ENCODE assay signal across 1 cellular context in the genomic region with DNA sequence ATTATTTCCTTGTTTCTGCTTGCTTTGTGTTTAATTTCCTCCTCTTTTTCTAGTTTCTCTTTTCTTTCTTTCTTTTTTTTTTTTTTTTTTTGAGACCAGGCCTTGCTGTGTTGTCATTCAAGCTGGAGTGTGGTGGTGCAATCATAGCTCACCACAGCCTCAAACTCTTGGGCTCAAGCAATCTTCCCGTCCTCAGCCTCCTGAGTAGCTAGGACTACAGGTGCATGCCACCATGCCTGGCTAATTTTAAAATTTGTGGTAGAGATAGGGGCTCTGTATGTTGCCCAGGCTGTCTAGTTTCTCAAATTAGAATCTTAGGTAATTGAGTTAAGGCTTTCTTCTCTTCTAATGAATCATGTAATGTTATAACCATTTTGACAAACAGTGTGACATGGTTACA.
TF ChIP-seq lines count a peak whose summit lies in the region.

No MANE protein-coding gene starts in this region.

TF ChIP-seq in GM23338, 12 proteins besides CTCF, POLR2A, EP300 and RAD21 (continued from another document):
- TF ChIP-seq, protein P1, sequence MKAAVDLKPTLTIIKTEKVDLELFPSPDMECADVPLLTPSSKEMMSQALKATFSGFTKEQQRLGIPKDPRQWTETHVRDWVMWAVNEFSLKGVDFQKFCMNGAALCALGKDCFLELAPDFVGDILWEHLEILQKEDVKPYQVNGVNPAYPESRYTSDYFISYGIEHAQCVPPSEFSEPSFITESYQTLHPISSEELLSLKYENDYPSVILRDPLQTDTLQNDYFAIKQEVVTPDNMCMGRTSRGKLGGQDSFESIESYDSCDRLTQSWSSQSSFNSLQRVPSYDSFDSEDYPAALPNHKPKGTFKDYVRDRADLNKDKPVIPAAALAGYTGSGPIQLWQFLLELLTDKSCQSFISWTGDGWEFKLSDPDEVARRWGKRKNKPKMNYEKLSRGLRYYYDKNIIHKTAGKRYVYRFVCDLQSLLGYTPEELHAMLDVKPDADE (IDR thresholded peaks at IDR 0.05), result no peak
- TF ChIP-seq POLR2AphosphoS5 (IDR thresholded peaks at IDR 0.05; ENCODE audit: low read depth) (no peak), ZNF114 (CRISPR knock-in tag; IDR thresholded peaks at IDR 0.05) (no peak), JUNB (IDR thresholded peaks at IDR 0.05; ENCODE audit: unreplicated experiment) (no peak), NANOG (IDR thresholded peaks at IDR 0.05; ENCODE audit: borderline replicate concordance) (no peak), EZH2phosphoT487 (IDR thresholded peaks at IDR 0.05; ENCODE audit: unreplicated experiment) (no peak), CREB1 (CRISPR knock-in tag; IDR thresholded peaks at IDR 0.05; ENCODE audit: low read depth) (no peak), ZNF331 (CRISPR knock-in tag; IDR thresholded peaks at IDR 0.05; ENCODE audit: low read depth) (no peak)
- TF ChIP-seq, protein P2, sequence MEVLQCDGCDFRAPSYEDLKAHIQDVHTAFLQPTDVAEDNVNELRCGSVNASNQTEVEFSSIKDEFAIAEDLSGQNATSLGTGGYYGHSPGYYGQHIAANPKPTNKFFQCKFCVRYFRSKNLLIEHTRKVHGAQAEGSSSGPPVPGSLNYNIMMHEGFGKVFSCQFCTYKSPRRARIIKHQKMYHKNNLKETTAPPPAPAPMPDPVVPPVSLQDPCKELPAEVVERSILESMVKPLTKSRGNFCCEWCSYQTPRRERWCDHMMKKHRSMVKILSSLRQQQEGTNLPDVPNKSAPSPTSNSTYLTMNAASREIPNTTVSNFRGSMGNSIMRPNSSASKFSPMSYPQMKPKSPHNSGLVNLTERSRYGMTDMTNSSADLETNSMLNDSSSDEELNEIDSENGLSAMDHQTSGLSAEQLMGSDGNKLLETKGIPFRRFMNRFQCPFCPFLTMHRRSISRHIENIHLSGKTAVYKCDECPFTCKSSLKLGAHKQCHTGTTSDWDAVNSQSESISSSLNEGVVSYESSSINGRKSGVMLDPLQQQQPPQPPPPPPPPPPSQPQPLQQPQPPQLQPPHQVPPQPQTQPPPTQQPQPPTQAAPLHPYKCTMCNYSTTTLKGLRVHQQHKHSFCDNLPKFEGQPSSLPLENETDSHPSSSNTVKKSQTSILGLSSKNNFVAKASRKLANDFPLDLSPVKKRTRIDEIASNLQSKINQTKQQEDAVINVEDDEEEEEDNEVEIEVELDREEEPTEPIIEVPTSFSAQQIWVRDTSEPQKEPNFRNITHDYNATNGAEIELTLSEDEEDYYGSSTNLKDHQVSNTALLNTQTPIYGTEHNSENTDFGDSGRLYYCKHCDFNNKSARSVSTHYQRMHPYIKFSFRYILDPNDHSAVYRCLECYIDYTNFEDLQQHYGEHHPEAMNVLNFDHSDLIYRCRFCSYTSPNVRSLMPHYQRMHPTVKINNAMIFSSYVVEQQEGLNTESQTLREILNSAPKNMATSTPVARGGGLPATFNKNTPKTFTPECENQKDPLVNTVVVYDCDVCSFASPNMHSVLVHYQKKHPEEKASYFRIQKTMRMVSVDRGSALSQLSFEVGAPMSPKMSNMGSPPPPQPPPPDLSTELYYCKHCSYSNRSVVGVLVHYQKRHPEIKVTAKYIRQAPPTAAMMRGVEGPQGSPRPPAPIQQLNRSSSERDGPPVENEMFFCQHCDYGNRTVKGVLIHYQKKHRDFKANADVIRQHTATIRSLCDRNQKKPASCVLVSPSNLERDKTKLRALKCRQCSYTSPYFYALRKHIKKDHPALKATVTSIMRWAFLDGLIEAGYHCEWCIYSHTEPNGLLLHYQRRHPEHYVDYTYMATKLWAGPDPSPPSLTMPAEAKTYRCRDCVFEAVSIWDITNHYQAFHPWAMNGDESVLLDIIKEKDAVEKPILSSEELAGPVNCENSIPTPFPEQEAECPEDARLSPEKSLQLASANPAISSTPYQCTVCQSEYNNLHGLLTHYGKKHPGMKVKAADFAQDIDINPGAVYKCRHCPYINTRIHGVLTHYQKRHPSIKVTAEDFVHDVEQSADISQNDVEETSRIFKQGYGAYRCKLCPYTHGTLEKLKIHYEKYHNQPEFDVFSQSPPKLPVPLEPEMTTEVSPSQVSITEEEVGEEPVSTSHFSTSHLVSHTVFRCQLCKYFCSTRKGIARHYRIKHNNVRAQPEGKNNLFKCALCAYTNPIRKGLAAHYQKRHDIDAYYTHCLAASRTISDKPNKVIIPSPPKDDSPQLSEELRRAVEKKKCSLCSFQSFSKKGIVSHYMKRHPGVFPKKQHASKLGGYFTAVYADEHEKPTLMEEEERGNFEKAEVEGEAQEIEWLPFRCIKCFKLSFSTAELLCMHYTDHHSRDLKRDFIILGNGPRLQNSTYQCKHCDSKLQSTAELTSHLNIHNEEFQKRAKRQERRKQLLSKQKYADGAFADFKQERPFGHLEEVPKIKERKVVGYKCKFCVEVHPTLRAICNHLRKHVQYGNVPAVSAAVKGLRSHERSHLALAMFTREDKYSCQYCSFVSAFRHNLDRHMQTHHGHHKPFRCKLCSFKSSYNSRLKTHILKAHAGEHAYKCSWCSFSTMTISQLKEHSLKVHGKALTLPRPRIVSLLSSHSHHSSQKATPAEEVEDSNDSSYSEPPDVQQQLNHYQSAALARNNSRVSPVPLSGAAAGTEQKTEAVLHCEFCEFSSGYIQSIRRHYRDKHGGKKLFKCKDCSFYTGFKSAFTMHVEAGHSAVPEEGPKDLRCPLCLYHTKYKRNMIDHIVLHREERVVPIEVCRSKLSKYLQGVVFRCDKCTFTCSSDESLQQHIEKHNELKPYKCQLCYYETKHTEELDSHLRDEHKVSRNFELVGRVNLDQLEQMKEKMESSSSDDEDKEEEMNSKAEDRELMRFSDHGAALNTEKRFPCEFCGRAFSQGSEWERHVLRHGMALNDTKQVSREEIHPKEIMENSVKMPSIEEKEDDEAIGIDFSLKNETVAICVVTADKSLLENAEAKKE (CRISPR knock-in tag; IDR thresholded peaks at IDR 0.05), result no peak
TF ChIP-seq in GM23338: peak in this region for 0.
